ENCODE assay signal across 1 cellular context in the genomic region with DNA sequence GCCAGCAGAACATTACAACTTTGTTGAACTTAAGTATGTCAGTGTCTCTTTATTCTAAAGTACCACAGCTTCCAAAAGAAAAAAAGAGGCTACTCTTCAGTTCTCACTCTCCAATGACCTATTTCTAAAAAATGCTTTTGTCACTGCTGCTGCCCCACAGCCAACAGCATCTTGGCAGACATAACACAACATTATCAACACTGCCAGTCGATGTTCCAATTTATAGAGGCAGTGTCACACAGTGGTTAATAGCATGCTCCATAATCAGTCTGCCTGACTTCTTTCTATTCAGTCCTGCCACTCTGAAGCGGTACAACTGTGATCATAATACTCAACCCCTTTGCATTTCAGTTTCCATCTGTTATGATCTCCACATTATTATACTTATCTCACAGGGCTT.
TF ChIP-seq lines count a peak whose summit lies in the region.

No MANE protein-coding gene starts in this region.

TF ChIP-seq in WTC11, 78 proteins besides CTCF, POLR2A, EP300 and RAD21 (continued from another document):
- TF ChIP-seq HMGXB4 (CRISPR knock-in tag; IDR thresholded peaks at IDR 0.05) (no peak), IRF2 (CRISPR knock-in tag; IDR thresholded peaks at IDR 0.05; ENCODE audit: borderline replicate concordance, low read depth) (no peak), STAT6 (CRISPR knock-in tag; conservative IDR thresholded peaks at IDR 0.05; ENCODE audit: low read depth) (no peak), RELA (CRISPR knock-in tag; IDR thresholded peaks at IDR 0.05; ENCODE audit: borderline replicate concordance) (no peak), USF2 (CRISPR knock-in tag; IDR thresholded peaks at IDR 0.05) (no peak), SMAD4 (CRISPR knock-in tag; IDR thresholded peaks at IDR 0.05) (no peak), FOXJ3 (CRISPR knock-in tag; IDR thresholded peaks at IDR 0.05; ENCODE audit: borderline replicate concordance) (no peak)
- TF ChIP-seq, protein P1, sequence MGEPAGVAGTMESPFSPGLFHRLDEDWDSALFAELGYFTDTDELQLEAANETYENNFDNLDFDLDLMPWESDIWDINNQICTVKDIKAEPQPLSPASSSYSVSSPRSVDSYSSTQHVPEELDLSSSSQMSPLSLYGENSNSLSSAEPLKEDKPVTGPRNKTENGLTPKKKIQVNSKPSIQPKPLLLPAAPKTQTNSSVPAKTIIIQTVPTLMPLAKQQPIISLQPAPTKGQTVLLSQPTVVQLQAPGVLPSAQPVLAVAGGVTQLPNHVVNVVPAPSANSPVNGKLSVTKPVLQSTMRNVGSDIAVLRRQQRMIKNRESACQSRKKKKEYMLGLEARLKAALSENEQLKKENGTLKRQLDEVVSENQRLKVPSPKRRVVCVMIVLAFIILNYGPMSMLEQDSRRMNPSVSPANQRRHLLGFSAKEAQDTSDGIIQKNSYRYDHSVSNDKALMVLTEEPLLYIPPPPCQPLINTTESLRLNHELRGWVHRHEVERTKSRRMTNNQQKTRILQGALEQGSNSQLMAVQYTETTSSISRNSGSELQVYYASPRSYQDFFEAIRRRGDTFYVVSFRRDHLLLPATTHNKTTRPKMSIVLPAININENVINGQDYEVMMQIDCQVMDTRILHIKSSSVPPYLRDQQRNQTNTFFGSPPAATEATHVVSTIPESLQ (CRISPR knock-in tag; IDR thresholded peaks at IDR 0.05), result no peak
- TF ChIP-seq, protein P2, sequence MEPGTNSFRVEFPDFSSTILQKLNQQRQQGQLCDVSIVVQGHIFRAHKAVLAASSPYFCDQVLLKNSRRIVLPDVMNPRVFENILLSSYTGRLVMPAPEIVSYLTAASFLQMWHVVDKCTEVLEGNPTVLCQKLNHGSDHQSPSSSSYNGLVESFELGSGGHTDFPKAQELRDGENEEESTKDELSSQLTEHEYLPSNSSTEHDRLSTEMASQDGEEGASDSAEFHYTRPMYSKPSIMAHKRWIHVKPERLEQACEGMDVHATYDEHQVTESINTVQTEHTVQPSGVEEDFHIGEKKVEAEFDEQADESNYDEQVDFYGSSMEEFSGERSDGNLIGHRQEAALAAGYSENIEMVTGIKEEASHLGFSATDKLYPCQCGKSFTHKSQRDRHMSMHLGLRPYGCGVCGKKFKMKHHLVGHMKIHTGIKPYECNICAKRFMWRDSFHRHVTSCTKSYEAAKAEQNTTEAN (CRISPR knock-in tag; IDR thresholded peaks at IDR 0.05), result no peak
